In genomic region chr4:3094701-3095100, GRCh38 we compare ENCODE assay signal across 2 cellular contexts.
A peak's percentile ranks its signal among the peaks of the same experiment; 100 is the strongest.
DNase-seq lines count a peak whose midpoint lies in the region; ATAC-seq lines count a peak whose summit lies in the region.
"Not testable (repeated sequence)": the region's sequence is repeated elsewhere in the genome, so short reads cannot be mapped to it uniquely, and the experiment has no call there.

No MANE protein-coding gene starts in this region.

- H3K27me3 Mint-ChIP-seq in stimulated activated naive B cell treated with anti-CD40 and anti-IgM and Interleukin-4, amounts not matched to agents 10 μg/mL and 1 μg/mL and 100 μg/mL, for 72 hours: not testable (repeated sequence)

- peak overlapping the region; percentile 59 for H3K27ac Mint-ChIP-seq in stimulated activated naive B cell treated with anti-CD40 and anti-IgM and Interleukin-4, amounts not matched to agents 10 μg/mL and 1 μg/mL and 100 μg/mL, for 72 hours

- peaks cover 45 to 56% of the 10 kb centered on the region in 2 donors for H3K36me3 Mint-ChIP-seq in stimulated activated naive B cell treated with anti-CD40 and anti-IgM and Interleukin-4, amounts not matched to agents 10 μg/mL and 1 μg/mL and 100 μg/mL, for 72 hours

- not testable (repeated sequence) for H3K9me3 Mint-ChIP-seq in stimulated activated naive B cell treated with anti-CD40 and anti-IgM and Interleukin-4, amounts not matched to agents 10 μg/mL and 1 μg/mL and 100 μg/mL, for 72 hours

- DNase-seq in activated gamma-delta T cell (lab: John Stamatoyannopoulos, UW): peak; percentile 12
- not testable (repeated sequence) for DNase-seq in stimulated activated naive B cell treated with anti-CD40 and anti-IgM and Interleukin-4, amounts not matched to agents 10 μg/mL and 1 μg/mL and 100 μg/mL, for 72 hours

- not testable (repeated sequence) for ATAC-seq in stimulated activated naive B cell treated with anti-CD40 and anti-IgM and Interleukin-4, amounts not matched to agents 10 μg/mL and 1 μg/mL and 100 μg/mL, for 72 hours (replicated peaks)

- H3K4me1 Mint-ChIP-seq in stimulated activated naive B cell treated with anti-CD40 and anti-IgM and Interleukin-4, amounts not matched to agents 10 μg/mL and 1 μg/mL and 100 μg/mL, for 72 hours: peaks cover 12 to 25% of the 10 kb centered on the region in 2 donors

- H3K4me3 Mint-ChIP-seq in stimulated activated naive B cell treated with anti-CD40 and anti-IgM and Interleukin-4, amounts not matched to agents 10 μg/mL and 1 μg/mL and 100 μg/mL, for 72 hours: peak overlapping the region in 1 of 2 donors; percentile 17
